Comparison of ENCODE assay signal across 13 cellular contexts in the genomic region with DNA sequence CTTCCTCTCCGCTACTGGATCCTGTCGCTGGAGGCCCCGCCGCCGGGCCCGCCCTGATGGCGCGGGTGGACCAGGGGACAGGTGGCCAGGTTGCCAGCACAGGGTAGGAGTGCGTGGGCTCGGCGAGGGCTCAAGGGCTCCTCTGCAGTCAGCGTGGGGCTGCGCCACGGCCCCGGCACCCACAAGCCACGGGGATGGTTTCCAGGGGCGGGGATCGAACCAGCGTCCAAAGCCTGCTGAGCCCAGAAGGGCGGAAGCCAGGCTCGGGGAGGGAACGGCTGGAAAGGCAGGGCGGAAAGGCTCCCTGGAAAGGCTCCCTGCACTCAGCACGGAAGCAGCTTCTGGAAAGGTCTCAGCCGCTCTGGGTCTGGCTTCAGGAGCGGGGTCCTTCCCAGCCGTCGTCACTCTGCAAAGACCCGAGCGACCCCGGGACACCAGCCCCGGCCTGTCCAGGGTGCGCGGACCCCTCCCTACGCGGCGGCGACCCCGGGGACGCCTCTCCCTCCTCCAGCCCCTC.
DNase-seq lines count a peak whose midpoint lies in the region; ATAC-seq, FAIRE-seq and TF ChIP-seq lines count a peak whose summit lies in the region.
"Had no signal": no experiment of that assay in that cellular context is flagged by ENCODE, and none has a peak within 500 bp of the region (broad histone marks: within the 10 kb centered on the region; RNA-seq: fewer than 3 reads in every experiment).

No MANE protein-coding gene starts in this region.

- H3K27me3 Mint-ChIP-seq in CD8-positive, alpha-beta memory T cell, result peaks cover 6 to 46% of the 10 kb centered on the region in 2 donors

- H3K79me1 ChIP-seq in H1 (ENCODE audit: low read depth, low read length), result no peaks in the 10 kb centered on the region
- H3K79me1 ChIP-seq in neuronal stem cell (ENCODE audit: low read depth, low read length), result peaks cover 3% of the 10 kb centered on the region

- 88% methylated on average over 26 of the region's 40 CpGs; no CpG with 5 or more reads in 1 of the 2 experiments for WGBS in H1 (ENCODE audit: extremely low coverage in 1 of 2, insufficient coverage in 1 of 2, insufficient read length in 1 of 2, insufficient replicate concordance in 2 of 2, low coverage in 1 of 2, low lambda C conversion rate in 2 of 2, missing lambda C conversion rate in 1 of 2), 2 experiments
- whole genome bisulfite sequencing in neuronal stem cell (ENCODE audit: extremely low coverage in 2 of 2, insufficient read length in 2 of 2, insufficient replicate concordance in 1 of 2), 2 donors, result no CpG with 5 or more reads among the region's 40 CpGs

- H3K27ac Mint-ChIP-seq in CD8-positive, alpha-beta memory T cell, result no peak overlapping the region

- no peak overlapping the region for H2AK5ac ChIP-seq in H1 (ENCODE audit: low read depth, low read length)
- H2AK5ac ChIP-seq in neuronal stem cell (ENCODE audit: low read depth, low read length), result peak overlapping the region; percentile 98

- FAIRE-seq in H1 (lab: Jason Lieb, UNC), result no peak
- FAIRE-seq: keratinocyte had no signal

- no peaks in the 10 kb centered on the region for H3K4me1 ChIP-seq in CD8-positive, alpha-beta memory T cell (ENCODE audit: insufficient read depth, low read length)
- H3K4me1 ChIP-seq in HCT116 (ENCODE audit: control insufficient read depth in 1 of 2, insufficient read depth in 2 of 2, low read length in 2 of 2) (peaks cover 7 to 15% of the 10 kb centered on the region in 2 experiments; a peak in 3 of 4 replicates), H1 (replicated peaks in 1 of 4; ENCODE audit: control insufficient read depth in 3 of 4, insufficient read depth in 4 of 4, low read length in 3 of 4) (0 out of 7 replicates have a peak, but pooled peaks cover 0 to 2% (median 0%) of the 10 kb centered on the region in 4 experiments), neuronal stem cell (ENCODE audit: control insufficient read depth in 2 of 2, insufficient read depth in 1 of 2, low read depth in 1 of 2, low read length in 2 of 2) (peaks cover 0 to 5% of the 10 kb centered on the region in 2 donors)
- H3K4me1 ChIP-seq: BLaER1 had no signal

- peak overlapping the region in 2 of 7 donors; percentile 40 to 45 for H3K4me3 Mint-ChIP-seq in CD8-positive, alpha-beta memory T cell

- H3K27me3 ChIP-seq in CD8-positive, alpha-beta memory T cell (ENCODE audit: insufficient read depth, low read length, poor library complexity, severe bottlenecking), result no peaks in the 10 kb centered on the region
- no peaks in the 10 kb centered on the region for H3K27me3 ChIP-seq in HCT116 (ENCODE audit: insufficient read depth, low read length)
- H3K27me3 ChIP-seq in H1 (replicated peaks in 1 of 4; ENCODE audit: control insufficient read depth in 3 of 4, extremely low read depth in 1 of 4, insufficient read depth in 3 of 4, low read length in 3 of 4), result peaks cover 0 to 10% (median 3%) of the 10 kb centered on the region in 4 experiments; a peak in 3 of 7 replicates
- H3K27me3 ChIP-seq in neuronal stem cell (ENCODE audit: control insufficient read depth in 3 of 3, insufficient read depth in 3 of 3, low read depth in 1 of 3, low read length in 3 of 3), result peaks cover 0 to 66% (median 0%) of the 10 kb centered on the region in 3 experiments

- no peaks in the 10 kb centered on the region for H4K20me1 ChIP-seq in HCT116 (ENCODE audit: insufficient read depth)
- H4K20me1 ChIP-seq in H1 (replicated peaks in 1 of 2; ENCODE audit: control insufficient read depth in 1 of 2, insufficient read depth in 2 of 2, low read length in 2 of 2), result peaks cover 0 to 1% of the 10 kb centered on the region in 2 experiments
- H4K20me1 ChIP-seq: BLaER1 had no signal

- BruUV-seq in HCT116 (replicated peaks; lab: Mats Ljungman, UMichigan), result no TSS peak

- POLR2A ChIA-PET in CD8-positive, alpha-beta memory T cell (lab: Charles Lee), result no interaction called here
- POLR2A ChIA-PET in HCT116 (lab: Charles Lee) (no interaction called here), H1 (lab: Charles Lee; ENCODE audit: partially characterized antibody) (interaction anchor here (1.0 kb wide), 1 partner anchor 58 kb away, joined by 3 read pairs; no protein-coding TSS in a partner anchor)

- H3K23me2 ChIP-seq in H1 (ENCODE audit: low read depth, low read length), result peaks cover 2% of the 10 kb centered on the region; the same call in 1 of the 2 replicates

- no peak overlapping the region for H2BK20ac ChIP-seq in H1 (ENCODE audit: low read length)

- H3K9ac ChIP-seq in HCT116 (ENCODE audit: low read length) (no peak overlapping the region), H1 (replicated peaks in 1 of 4; ENCODE audit: extremely low read depth in 1 of 4, low read depth in 3 of 4, low read length in 3 of 4) (no peak overlapping the region), neuronal stem cell (ENCODE audit: low read depth, low read length, poor library complexity) (peak overlapping the region; percentile 53)
- H3K9ac ChIP-seq: BLaER1 had no signal

- ATAC-seq in HCT116 (no peak), GM19455 (IDR thresholded peaks at IDR 0.05; ENCODE audit: unreplicated experiment) (no peak), GM19463 (IDR thresholded peaks at IDR 0.05; ENCODE audit: unreplicated experiment) (no peak)

- H3K18ac ChIP-seq in H1 (ENCODE audit: extremely low read depth, low read length) (no peak overlapping the region), neuronal stem cell (ENCODE audit: low read length) (peak overlapping the region; percentile 97)

- TF ChIP-seq RAD21 in HCT116 (IDR thresholded peaks at IDR 0.05; ENCODE audit: low read depth) (no peak), H1 (IDR thresholded peaks at IDR 0.05 in 1 of 2, conservative IDR thresholded peaks at IDR 0.05 in 1 of 2; ENCODE audit: low read depth in 2 of 2, low read length in 2 of 2) (no peak)

- H4K8ac ChIP-seq in H1 (ENCODE audit: extremely low read depth, insufficient read depth, low read length), result peak overlapping the region; percentile 51
- peak overlapping the region; percentile 48 for H4K8ac ChIP-seq in neuronal stem cell (ENCODE audit: low read depth, low read length)

- no peak for TF ChIP-seq EP300 in H1 (IDR thresholded peaks at IDR 0.05; ENCODE audit: borderline replicate concordance in 1 of 2, low read depth in 2 of 2, low read length in 2 of 2)

- TF ChIP-seq CTCF in HCT116 (IDR thresholded peaks at IDR 0.05 in 2 of 3, conservative IDR thresholded peaks at IDR 0.05 in 1 of 3; ENCODE audit: borderline replicate concordance in 1 of 3, insufficient read depth in 1 of 3, low read depth in 2 of 3, low read length in 2 of 3) (no peak), H1 (IDR thresholded peaks at IDR 0.05; ENCODE audit: control extremely low read depth in 1 of 3, insufficient read depth in 1 of 3, low read depth in 1 of 3, low read length in 3 of 3) (no peak)

- H3K56ac ChIP-seq in H1 (replicated peaks; ENCODE audit: insufficient read length, low read depth, low read length), result no peak overlapping the region

- H2AFZ ChIP-seq in HCT116 (ENCODE audit: low read depth, low read length, poor library complexity, severe bottlenecking) (no peak overlapping the region), H1 (ENCODE audit: low read length) (no peak overlapping the region), neuronal stem cell (ENCODE audit: low read length) (no peak overlapping the region)

- intact Hi-C loops in HCT116 (cut with micrococcal nuclease), result no loop called here

- RAD21 ChIA-PET in HCT116 (lab: Charles Lee; ENCODE audit: low non-redundant PET in 1 of 2, low total read pairs in 2 of 2, uncharacterized antibody in 2 of 2, unreplicated experiment in 2 of 2), result no interaction called here

- H2BK15ac ChIP-seq in H1 (ENCODE audit: low read length) (no peak overlapping the region), neuronal stem cell (ENCODE audit: low read length) (peak overlapping the region; percentile 91)

- no peaks in the 10 kb centered on the region for H3K36me3 Mint-ChIP-seq in CD8-positive, alpha-beta memory T cell

- H3K9me3 ChIP-seq in CD8-positive, alpha-beta memory T cell (ENCODE audit: low read length), result no peaks in the 10 kb centered on the region
- H3K9me3 ChIP-seq in HCT116 (ENCODE audit: control insufficient read depth in 1 of 2, insufficient read depth in 1 of 2, low read depth in 1 of 2, low read length in 2 of 2), result no peaks in the 10 kb centered on the region
- no peaks in the 10 kb centered on the region for H3K9me3 ChIP-seq in H1 (ENCODE audit: insufficient read depth in 2 of 2, low read depth in 1 of 2, low read length in 1 of 2)
- H3K9me3 ChIP-seq in neuronal stem cell (replicated peaks in 1 of 2; ENCODE audit: control insufficient read depth in 2 of 2, insufficient read depth in 1 of 2, low read depth in 1 of 2, low read length in 2 of 2), result peaks cover 2 to 3% of the 10 kb centered on the region in 2 donors
- H3K9me3 ChIP-seq: BLaER1, Peyer's patch had no signal

- H3K14ac ChIP-seq in H1 (ENCODE audit: insufficient read length), result no peak overlapping the region
- peak overlapping the region; percentile 25 for H3K14ac ChIP-seq in neuronal stem cell (ENCODE audit: low read length)

- DNase-seq in CD8-positive, alpha-beta memory T cell, result peak in 1 of 5 donors; percentile 37
- DNase-seq in HCT116 (ENCODE audit: low read depth, low spot score) (no peak), H1 (ENCODE audit: low read depth in 1 of 2, low spot score in 2 of 2) (no peak), neuronal stem cell (ENCODE audit: low spot score) (no peak), NCI-H2107 treated with DMSO at 0.1 percent for 48 hours (lab: John Stamatoyannopoulos, UW; ENCODE audit: unreplicated experiment) (no peak)
- DNase-seq: activated CD4-positive, CD25-positive, alpha-beta regulatory T cell; DND-41; NCI-H524; Peyer's patch had no signal

- H4K91ac ChIP-seq in H1 (replicated peaks; ENCODE audit: insufficient read length, low read length), result no peak overlapping the region
- no peak overlapping the region for H4K91ac ChIP-seq in neuronal stem cell (ENCODE audit: low read depth, low read length, poor library complexity)

- no peak overlapping the region for H4K5ac ChIP-seq in H1 (ENCODE audit: insufficient read length, low read depth, low read length)

- H3K79me2 ChIP-seq in HCT116 (ENCODE audit: insufficient read depth, low read length) (no peaks in the 10 kb centered on the region), H1 (ENCODE audit: control insufficient read depth in 1 of 2, insufficient read depth in 2 of 2, low read length in 2 of 2) (no peaks in the 10 kb centered on the region)

- H3K4ac ChIP-seq in H1 (replicated peaks; ENCODE audit: insufficient read length, low read depth, low read length) (peak overlapping the region; percentile 69), neuronal stem cell (ENCODE audit: low read length) (no peak overlapping the region)

- H3K36me3 ChIP-seq in CD8-positive, alpha-beta memory T cell (ENCODE audit: insufficient read depth, low read length), result no peaks in the 10 kb centered on the region
- H3K36me3 ChIP-seq in HCT116 (ENCODE audit: control insufficient read depth in 1 of 2, insufficient read depth in 2 of 2, low read length in 2 of 2) (no peaks in the 10 kb centered on the region), H1 (ENCODE audit: control insufficient read depth in 2 of 4, insufficient read depth in 4 of 4, low read length in 3 of 4) (no peaks in the 10 kb centered on the region), neuronal stem cell (replicated peaks in 1 of 2; ENCODE audit: control insufficient read depth in 2 of 2, insufficient read depth in 2 of 2, low read length in 2 of 2) (no peaks in the 10 kb centered on the region)
- H3K36me3 ChIP-seq: BLaER1, Peyer's patch had no signal

- H3K4me2 ChIP-seq in HCT116 (ENCODE audit: low read length) (peak overlapping the region; percentile 9; the same call in 1 of the 2 replicates), H1 (ENCODE audit: insufficient read depth in 1 of 2, low read depth in 2 of 2, low read length in 2 of 2) (peak overlapping the region in 1 of 2 experiments; percentile 25; a peak in 2 of 4 replicates), neuronal stem cell (ENCODE audit: insufficient read depth, low read length, poor library complexity, severe bottlenecking) (no peak overlapping the region)
- H3K4me2 ChIP-seq: BLaER1 had no signal

- H3K4me3 ChIP-seq in CD8-positive, alpha-beta memory T cell (ENCODE audit: low read length), result no peak overlapping the region
- H3K4me3 ChIP-seq in HCT116 (replicated peaks in 1 of 2; ENCODE audit: low read depth in 1 of 2, low read length in 2 of 2), result no peak overlapping the region
- H3K4me3 ChIP-seq in H1 (ENCODE audit: extremely low read depth in 1 of 4, insufficient read depth in 2 of 4, low read depth in 3 of 4, low read length in 4 of 4), result no peak overlapping the region
- H3K4me3 ChIP-seq in neuronal stem cell (ENCODE audit: low read length in 2 of 2), result no peak overlapping the region
- H3K4me3 ChIP-seq: BLaER1 had no signal

- H2BK12ac ChIP-seq in H1 (ENCODE audit: low read depth, low read length) (no peak overlapping the region), neuronal stem cell (ENCODE audit: low read length) (peak overlapping the region; percentile 84)

- no peak overlapping the region for H2BK120ac ChIP-seq in H1 (replicated peaks; ENCODE audit: low read depth, low read length)
- H2BK120ac ChIP-seq in neuronal stem cell (ENCODE audit: low read depth, low read length), result peak overlapping the region; percentile 28

- peak overlapping the region; percentile 31 for H3K27ac ChIP-seq in CD8-positive, alpha-beta memory T cell (ENCODE audit: low read depth, low read length)
- H3K27ac ChIP-seq in HCT116 (ENCODE audit: low read depth, low read length) (peak overlapping the region; percentile 38; the same call in 1 of the 2 replicates), H1 (ENCODE audit: low read depth, low read length) (no peak overlapping the region), neuronal stem cell (replicated peaks; ENCODE audit: low read length) (peak overlapping the region; percentile 28)
- H3K27ac ChIP-seq: BLaER1 had no signal

- peaks cover 0 to 4% (median 0%) of the 10 kb centered on the region in 5 donors for H3K9me3 Mint-ChIP-seq in CD8-positive, alpha-beta memory T cell

- no peaks in the 10 kb centered on the region for H3K9me2 ChIP-seq in HCT116 (ENCODE audit: insufficient read depth)

- H2BK5ac ChIP-seq in H1 (ENCODE audit: low read depth, low read length), result no peak overlapping the region
- H2BK5ac ChIP-seq in neuronal stem cell (ENCODE audit: low read length), result no peak overlapping the region

- CTCF ChIA-PET in CD8-positive, alpha-beta memory T cell (lab: Charles Lee), result no interaction called here
- CTCF ChIA-PET in HCT116 (lab: Charles Lee) (no interaction called here), H1 (lab: Charles Lee; ENCODE audit: partially characterized antibody) (interaction anchor here (1.8 kb wide), 1 partner anchor 10 kb away, joined by 6 read pairs; no protein-coding TSS in a partner anchor)

- TF ChIP-seq POLR2A in HCT116 (IDR thresholded peaks at IDR 0.05; ENCODE audit: borderline replicate concordance, extremely low read depth, insufficient read depth, insufficient read length) (no peak), H1 (IDR thresholded peaks at IDR 0.05; ENCODE audit: control extremely low read depth in 1 of 2, low read depth in 2 of 2, low read length in 2 of 2) (no peak)

- H3K23ac ChIP-seq in H1 (ENCODE audit: insufficient read length) (no peak overlapping the region), neuronal stem cell (ENCODE audit: low read depth, low read length, poor library complexity) (no peak overlapping the region)

- H3K4me1 Mint-ChIP-seq in CD8-positive, alpha-beta memory T cell, result peaks cover 0 to 7% (median 4%) of the 10 kb centered on the region in 3 donors
